ENCODE assay signal across 16 cellular contexts in the genomic region with DNA sequence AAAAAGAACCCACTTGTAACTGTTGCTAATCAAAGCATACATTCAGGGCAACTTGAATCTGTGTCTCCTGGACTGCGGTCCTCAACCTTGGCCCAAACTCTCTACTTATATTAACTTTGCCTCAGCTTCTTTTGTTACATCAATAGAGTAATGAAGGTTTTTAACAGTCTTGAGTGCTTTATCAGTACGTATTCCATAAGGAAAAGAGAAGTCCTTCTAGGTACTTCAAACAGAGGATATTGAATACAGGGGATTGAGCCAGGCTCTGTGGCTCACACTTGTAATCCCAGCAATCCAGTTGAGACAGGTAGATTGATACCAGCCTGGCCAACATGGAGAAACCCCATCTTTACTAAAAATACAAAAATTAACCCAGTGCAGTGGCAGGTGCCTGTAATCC. TPM values are rescaled to one million over a fixed set of nuclear protein-coding genes. Genes with fewer than 3 reads are reported as not detected.
DNase-seq lines count a peak whose midpoint lies in the region; ATAC-seq, FAIRE-seq and TF ChIP-seq lines count a peak whose summit lies in the region.
"Had no signal": no experiment of that assay in that cellular context is flagged by ENCODE, and none has a peak within 500 bp of the region (broad histone marks: within the 10 kb centered on the region; RNA-seq: fewer than 3 reads in every experiment).

No MANE protein-coding gene starts in this region.

- H3K4me3 ChIP-seq in HepG2 (replicated peaks in 1 of 3; ENCODE audit: insufficient read depth in 1 of 3, low read depth in 2 of 3, low read length in 3 of 3) = no peak overlapping the region
- no peak overlapping the region for H3K4me3 ChIP-seq in right lobe of liver
- no peak overlapping the region for H3K4me3 ChIP-seq in Caco-2 (ENCODE audit: low read depth, low read length)

- intact Hi-C loops in HepG2 (cut with micrococcal nuclease; ENCODE audit: unreplicated experiment) = no loop called here
- intact Hi-C loops in right lobe of liver (cut with DNase I) = no loop called here
- intact Hi-C loops in Caco-2 (cut with micrococcal nuclease; ENCODE audit: unreplicated experiment) = loop anchor here (2.0 kb wide), 1 partner anchor 24 kb away; the partner anchor contains the start of genes C19orf44 and CALR3

- H3K27ac ChIP-seq in HepG2 (ENCODE audit: extremely low read length, insufficient read depth, low read length) (no peak overlapping the region), right lobe of liver (no peak overlapping the region), VCaP (peak overlapping the region; percentile 91)

- H3K27me3 Mint-ChIP-seq in immature natural killer cell (ENCODE audit: low read depth in 3 of 3) (peaks cover 0 to 4% (median 2%) of the 10 kb centered on the region in 3 donors), Caco-2 (ENCODE audit: insufficient read depth, unreplicated experiment) (no peaks in the 10 kb centered on the region)

- H3K27ac Mint-ChIP-seq in immature natural killer cell (peak overlapping the region in 4 of 6 donors; percentile 55 to 84 (median 68)), Caco-2 (ENCODE audit: unreplicated experiment) (no peak overlapping the region)

- H3K79me2 ChIP-seq in HepG2 (ENCODE audit: insufficient read depth, low read length) = peaks cover 36% of the 10 kb centered on the region

- no peak for TF ChIP-seq EP300 in HepG2 (IDR thresholded peaks at IDR 0.05; ENCODE audit: low read depth in 2 of 2, low read length in 2 of 2)
- no peak for TF ChIP-seq EP300 in HepG2 (CRISPR knock-in tag; IDR thresholded peaks at IDR 0.05; ENCODE audit: borderline replicate concordance)

- no peak overlapping the region for H3K4me2 ChIP-seq in HepG2 (ENCODE audit: low read depth, low read length)

- no TSS peak for BruUV-seq in HepG2 (replicated peaks; lab: Mats Ljungman, UMichigan)
- BruUV-seq in Caco-2 (replicated peaks; lab: Mats Ljungman, UMichigan) = no TSS peak

- H3K9ac ChIP-seq in HepG2 (ENCODE audit: insufficient read depth, low read depth, low read length) = no peak overlapping the region

- TF ChIP-seq POLR2A in HepG2 (IDR thresholded peaks at IDR 0.05; ENCODE audit: insufficient read depth in 1 of 2, low read depth in 2 of 2, low read length in 2 of 2) (no peak), right lobe of liver (IDR thresholded peaks at IDR 0.05) (no peak)

- DNase-seq in HepG2 (ENCODE audit: low spot score) = no peak
- no peak for DNase-seq in right lobe of liver
- no peak for DNase-seq in immature natural killer cell
- DNase-seq in Caco-2 = no peak
- no peak for DNase-seq in islet precursor cell
- DNase-seq: activated effector memory CD4-positive, alpha-beta T cell treated with anti-CD3 and anti-CD28 coated beads, Interleukin-2, amount 50 U/mL, for 16 hours; brain microvascular endothelial cell; DMS53; NCI-H2029 treated with DMSO at 0.1 percent for 48 hours; NCI-H510A treated with DMSO at 0.1 percent for 48 hours; SIG-M5; stimulated activated CD4-positive, alpha-beta T cell treated with anti-CD3 and anti-CD28 coated beads, Interleukin-2, amount 100 ng/mL, for 24 hours had no signal

- H3K9me3 ChIP-seq in HepG2 (ENCODE audit: low read length) = peaks cover 6% of the 10 kb centered on the region
- no peaks in the 10 kb centered on the region for H3K9me3 ChIP-seq in right lobe of liver
- H3K9me3 ChIP-seq in Caco-2 = peaks cover 8% of the 10 kb centered on the region

- H3K4me1 Mint-ChIP-seq in immature natural killer cell (peaks cover 29 to 34% of the 10 kb centered on the region in 2 donors), Caco-2 (ENCODE audit: low read depth, unreplicated experiment) (peaks cover 20% of the 10 kb centered on the region)

- H3K4me1 ChIP-seq in HepG2 (ENCODE audit: insufficient read depth, low read length) (peaks cover 67% of the 10 kb centered on the region), right lobe of liver (peaks cover 0 to 12% (median 5%) of the 10 kb centered on the region in 4 donors), Caco-2 (peaks cover 4% of the 10 kb centered on the region)

- FAIRE-seq in HepG2 (lab: Jason Lieb, UNC) = no peak

- TF ChIP-seq CTCF in HepG2 (CRISPR knock-in tag; IDR thresholded peaks at IDR 0.05) = no peak
- TF ChIP-seq CTCF in right lobe of liver (IDR thresholded peaks at IDR 0.05) = no peak
- TF ChIP-seq CTCF in VCaP (conservative IDR thresholded peaks at IDR 0.05) = no peak
- TF ChIP-seq CTCF in Caco-2 (IDR thresholded peaks at IDR 0.05; ENCODE audit: insufficient read depth in 1 of 2, low read depth in 1 of 2, low read length in 1 of 2, severe bottlenecking in 1 of 2, unreplicated experiment in 1 of 2) = no peak

- in situ Hi-C loops in HepG2 (cut with HindIII; ENCODE audit: extremely low pct_ligation_motif_present, low pct_unique_long_range_greater_than_20kb) = no loop called here

- peak overlapping the region; percentile 48 to 83 (median 80) for H3K4me3 Mint-ChIP-seq in immature natural killer cell
- no peak overlapping the region for H3K4me3 Mint-ChIP-seq in Caco-2 (ENCODE audit: unreplicated experiment)

- H3K36me3 ChIP-seq in HepG2 (replicated peaks in 1 of 2; ENCODE audit: control insufficient read depth in 1 of 2, insufficient read depth in 2 of 2, low read length in 2 of 2) (no peaks in the 10 kb centered on the region), right lobe of liver (no peaks in the 10 kb centered on the region), Caco-2 (ENCODE audit: control insufficient read depth, insufficient read depth, low read length) (no peaks in the 10 kb centered on the region)
- H3K36me3 ChIP-seq: brain microvascular endothelial cell had no signal

- POLR2A ChIA-PET in HepG2 (lab: Yijun Ruan, JAX) = no interaction called here
- POLR2A ChIA-PET in Caco-2 (lab: Charles Lee) = interaction anchor here (0.6 to 0.7 kb wide), 3 partner anchors 32 to 211 kb away, joined by 3 to 4 read pairs (median 3); no protein-coding TSS in a partner anchor

- H3K36me3 Mint-ChIP-seq in immature natural killer cell (no peaks in the 10 kb centered on the region), Caco-2 (ENCODE audit: insufficient read depth, unreplicated experiment) (no peaks in the 10 kb centered on the region)

- ATAC-seq in HepG2 = no peak
- ATAC-seq in right lobe of liver = no peak
- no peak for ATAC-seq in GM19455 (IDR thresholded peaks at IDR 0.05; ENCODE audit: unreplicated experiment)

- WGBS in HepG2 (ENCODE audit: low lambda C conversion rate) = 98% methylated on average over 2 of the region's 2 CpGs
- 79% methylated on average over 2 of the region's 2 CpGs for WGBS in right lobe of liver (ENCODE audit: insufficient coverage, low coverage, low lambda C conversion rate, missing lambda C conversion rate)

- CTCF ChIA-PET in HepG2 (lab: Yijun Ruan, JAX; ENCODE audit: low intra/inter-chr PET ratio, low total read pairs) (no interaction called here), Caco-2 (lab: Charles Lee) (no interaction called here)

- no peak for TF ChIP-seq RAD21 in HepG2 (CRISPR knock-in tag; IDR thresholded peaks at IDR 0.05)

- H2AFZ ChIP-seq in HepG2 (ENCODE audit: low read length) = no peak overlapping the region

- peaks cover 7% of the 10 kb centered on the region for H4K20me1 ChIP-seq in HepG2 (ENCODE audit: insufficient read depth, low read length)

- H3K9me3 Mint-ChIP-seq in immature natural killer cell (no peaks in the 10 kb centered on the region), Caco-2 (ENCODE audit: unreplicated experiment) (no peaks in the 10 kb centered on the region)

- no peaks in the 10 kb centered on the region for H3K27me3 ChIP-seq in HepG2 (ENCODE audit: control insufficient read depth in 1 of 2, insufficient read depth in 2 of 2, low read length in 2 of 2)
- H3K27me3 ChIP-seq in right lobe of liver = no peaks in the 10 kb centered on the region
- H3K27me3 ChIP-seq in Caco-2 (replicated peaks; ENCODE audit: control insufficient read depth, insufficient read depth, low read length) = no peaks in the 10 kb centered on the region
- H3K27me3 ChIP-seq: brain microvascular endothelial cell had no signal

RNA-seq across cellular contexts. Expression of gene EPS15L1, which starts 1.2 kb away (rescaled TPM):
- total RNA-seq in HepG2 (2016; rRNA removed; fragmentation: Illumina TruSeq; extraction: Trizol) = 7.0 and 8.6 TPM in 2 replicates
- total RNA-seq in HepG2 (2016; cell fraction: cytosol; rRNA removed; fragmentation: Illumina TruSeq; extraction: Trizol; ENCODE audit: low read depth) = 3.7 and 4.1 TPM in 2 replicates
- 8.4 and 8.7 TPM in 2 replicates for total RNA-seq in HepG2 (2016; cell fraction: insoluble cytoplasmic fraction; rRNA removed; fragmentation: Illumina TruSeq; extraction: Trizol)
- total RNA-seq in HepG2 (2016; cell fraction: membrane; rRNA removed; fragmentation: Illumina TruSeq; extraction: Trizol) = 5.5 and 7.2 TPM in 2 replicates
- total RNA-seq in HepG2 (2016; cell fraction: nucleus; rRNA removed; fragmentation: Illumina TruSeq; extraction: Trizol) = 16.1 and 18.4 TPM in 2 replicates
- polyA plus RNA-seq in HepG2 (2011; rRNA removed) = 14.0 and 16.5 TPM in 2 replicates
- 8.2 and 8.5 TPM in 2 replicates for polyA plus RNA-seq in HepG2 (2011; cell fraction: cytosol; rRNA removed)
- polyA plus RNA-seq in HepG2 (2011; cell fraction: nucleus; rRNA removed) = 28.2 and 31.7 TPM in 2 replicates
- 23.7 and 24.6 TPM in 2 replicates for polyA plus RNA-seq in HepG2 (2012)
- polyA plus RNA-seq in HepG2 (2016; cell fraction: cytosol; fragmentation: Illumina TruSeq; extraction: Trizol; ENCODE audit: low read depth) = 2.8 TPM in 2 replicates
- 18.3 and 21.1 TPM in 2 replicates for polyA plus RNA-seq in HepG2 (2016; cell fraction: insoluble cytoplasmic fraction; fragmentation: Illumina TruSeq; extraction: Trizol; ENCODE audit: low read depth)
- 3.9 and 5.1 TPM in 2 replicates for polyA plus RNA-seq in HepG2 (2016; cell fraction: membrane; fragmentation: Illumina TruSeq; extraction: Trizol; ENCODE audit: low read depth)
- polyA plus RNA-seq in HepG2 (2016; cell fraction: nucleus; fragmentation: Illumina TruSeq; extraction: Trizol; ENCODE audit: insufficient read depth, low read depth) = 25.3 and 31.3 TPM in 2 replicates
- polyA minus RNA-seq in HepG2 (2011; rRNA and poly(A)+ RNA removed; ENCODE audit: low replicate concordance) = 22.5 and 23.7 TPM in 2 replicates
- 13.0 and 19.8 TPM in 2 replicates for polyA minus RNA-seq in HepG2 (2011; cell fraction: cytosol; rRNA and poly(A)+ RNA removed)
- polyA minus RNA-seq in HepG2 (2011; cell fraction: nucleus; rRNA and poly(A)+ RNA removed) = 31.8 and 42.8 TPM in 2 replicates
- 10 to 100 TPM in 4 of 6 experiments, 1 to 10 TPM in 2; 6.3 to 22.5 (median 13.8) TPM for total RNA-seq in right lobe of liver
- 10 to 100 TPM; 14.5 to 28.8 (median 16.4) TPM for polyA plus RNA-seq in immature natural killer cell
- 45.0 and 52.5 TPM in 2 replicates for total RNA-seq in Caco-2 (2022)

RNA-seq across cellular contexts. Expression of gene CALR3, which starts 23.0 kb away (rescaled TPM):
- total RNA-seq in HepG2 (2016; rRNA removed; fragmentation: Illumina TruSeq; extraction: Trizol) = not detected in 2 replicates
- total RNA-seq in HepG2 (2016; cell fraction: cytosol; rRNA removed; fragmentation: Illumina TruSeq; extraction: Trizol; ENCODE audit: low read depth) = not detected in 2 replicates
- not detected in 2 replicates for total RNA-seq in HepG2 (2016; cell fraction: insoluble cytoplasmic fraction; rRNA removed; fragmentation: Illumina TruSeq; extraction: Trizol)
- not detected in 2 replicates for total RNA-seq in HepG2 (2016; cell fraction: membrane; rRNA removed; fragmentation: Illumina TruSeq; extraction: Trizol)
- total RNA-seq in HepG2 (2016; cell fraction: nucleus; rRNA removed; fragmentation: Illumina TruSeq; extraction: Trizol) = not detected in 2 replicates
- not detected in 2 replicates for polyA plus RNA-seq in HepG2 (2011; rRNA removed)
- not detected in 2 replicates for polyA plus RNA-seq in HepG2 (2011; cell fraction: cytosol; rRNA removed)
- polyA plus RNA-seq in HepG2 (2011; cell fraction: nucleus; rRNA removed) = not detected in 2 replicates
- 0.16 TPM in 1 of 2 replicates, not detected in the other for polyA plus RNA-seq in HepG2 (2012)
- polyA plus RNA-seq in HepG2 (2016; cell fraction: cytosol; fragmentation: Illumina TruSeq; extraction: Trizol; ENCODE audit: low read depth) = not detected in 2 replicates
- polyA plus RNA-seq in HepG2 (2016; cell fraction: insoluble cytoplasmic fraction; fragmentation: Illumina TruSeq; extraction: Trizol; ENCODE audit: low read depth) = not detected in 2 replicates
- polyA plus RNA-seq in HepG2 (2016; cell fraction: membrane; fragmentation: Illumina TruSeq; extraction: Trizol; ENCODE audit: low read depth) = not detected in 2 replicates
- polyA plus RNA-seq in HepG2 (2016; cell fraction: nucleus; fragmentation: Illumina TruSeq; extraction: Trizol; ENCODE audit: insufficient read depth, low read depth) = not detected in 2 replicates
- not detected in 2 replicates for polyA minus RNA-seq in HepG2 (2011; rRNA and poly(A)+ RNA removed; ENCODE audit: low replicate concordance)
- not detected in 2 replicates for polyA minus RNA-seq in HepG2 (2011; cell fraction: cytosol; rRNA and poly(A)+ RNA removed)
- polyA minus RNA-seq in HepG2 (2011; cell fraction: nucleus; rRNA and poly(A)+ RNA removed) = not detected in 2 replicates
- total RNA-seq in right lobe of liver = not detected
- under 1 TPM in 1 of 3 donors, not detected in 2; 0.25 TPM for polyA plus RNA-seq in immature natural killer cell
- 0.32 TPM in 1 of 2 replicates, not detected in the other for total RNA-seq in Caco-2 (2022)
- total RNA-seq: epithelial cell of proximal tubule, temporal lobe had no signal

RNA-seq across cellular contexts. Expression of gene C19orf44, which starts 23.2 kb away (rescaled TPM):
- total RNA-seq in HepG2 (2016; rRNA removed; fragmentation: Illumina TruSeq; extraction: Trizol) = 3.6 and 4.3 TPM in 2 replicates
- total RNA-seq in HepG2 (2016; cell fraction: cytosol; rRNA removed; fragmentation: Illumina TruSeq; extraction: Trizol; ENCODE audit: low read depth) = 2.6 and 3.0 TPM in 2 replicates
- total RNA-seq in HepG2 (2016; cell fraction: insoluble cytoplasmic fraction; rRNA removed; fragmentation: Illumina TruSeq; extraction: Trizol) = 2.7 and 3.1 TPM in 2 replicates
- 1.9 and 2.2 TPM in 2 replicates for total RNA-seq in HepG2 (2016; cell fraction: membrane; rRNA removed; fragmentation: Illumina TruSeq; extraction: Trizol)
- total RNA-seq in HepG2 (2016; cell fraction: nucleus; rRNA removed; fragmentation: Illumina TruSeq; extraction: Trizol) = 4.6 and 4.8 TPM in 2 replicates
- 3.2 and 4.1 TPM in 2 replicates for polyA plus RNA-seq in HepG2 (2011; rRNA removed)
- polyA plus RNA-seq in HepG2 (2011; cell fraction: cytosol; rRNA removed) = 3.3 and 3.5 TPM in 2 replicates
- 10.6 and 11.2 TPM in 2 replicates for polyA plus RNA-seq in HepG2 (2011; cell fraction: nucleus; rRNA removed)
- 3.4 and 5.4 TPM in 2 replicates for polyA plus RNA-seq in HepG2 (2012)
- polyA plus RNA-seq in HepG2 (2016; cell fraction: cytosol; fragmentation: Illumina TruSeq; extraction: Trizol; ENCODE audit: low read depth) = 0.60 and 0.90 TPM in 2 replicates
- polyA plus RNA-seq in HepG2 (2016; cell fraction: insoluble cytoplasmic fraction; fragmentation: Illumina TruSeq; extraction: Trizol; ENCODE audit: low read depth) = 3.6 and 4.3 TPM in 2 replicates
- 1.5 TPM in 2 replicates for polyA plus RNA-seq in HepG2 (2016; cell fraction: membrane; fragmentation: Illumina TruSeq; extraction: Trizol; ENCODE audit: low read depth)
- polyA plus RNA-seq in HepG2 (2016; cell fraction: nucleus; fragmentation: Illumina TruSeq; extraction: Trizol; ENCODE audit: insufficient read depth, low read depth) = 10.2 and 12.1 TPM in 2 replicates
- polyA minus RNA-seq in HepG2 (2011; rRNA and poly(A)+ RNA removed; ENCODE audit: low replicate concordance) = 2.9 and 3.4 TPM in 2 replicates
- polyA minus RNA-seq in HepG2 (2011; cell fraction: cytosol; rRNA and poly(A)+ RNA removed) = 2.4 and 4.4 TPM in 2 replicates
- 6.7 and 8.1 TPM in 2 replicates for polyA minus RNA-seq in HepG2 (2011; cell fraction: nucleus; rRNA and poly(A)+ RNA removed)
- 1 to 10 TPM; 1.8 to 4.3 (median 2.5) TPM for total RNA-seq in right lobe of liver
- 1 to 10 TPM in 1 of 3 donors, under 1 TPM in 1, not detected in 1; 0.80 to 1.2 TPM for polyA plus RNA-seq in immature natural killer cell
- 3.4 and 4.6 TPM in 2 replicates for total RNA-seq in Caco-2 (2022)
